35 cellular contexts compared by ENCODE assay signal in the genomic region with DNA sequence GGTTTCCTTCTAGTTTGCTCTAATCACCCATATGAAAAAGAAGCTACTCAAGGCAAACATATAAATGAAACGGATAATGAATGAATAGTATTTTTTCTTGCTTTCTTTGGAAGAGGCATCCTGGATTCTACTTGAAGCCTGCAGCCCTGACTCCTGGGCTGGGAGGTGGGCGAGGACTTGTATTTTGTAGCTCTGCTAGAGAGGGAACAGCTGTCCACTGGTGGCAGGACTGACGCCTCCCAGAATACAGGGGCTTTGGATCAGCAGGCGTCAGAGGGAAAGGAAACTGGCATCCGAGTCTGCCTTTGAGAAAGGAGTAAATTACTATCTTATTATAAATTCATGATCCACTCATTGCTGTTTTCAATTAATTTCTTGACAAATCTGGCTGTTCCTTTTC. TPM values are rescaled to one million over a fixed set of nuclear protein-coding genes. Genes with fewer than 3 reads are reported as not detected.
DNase-seq lines count a peak whose midpoint lies in the region; ATAC-seq and TF ChIP-seq lines count a peak whose summit lies in the region.
"Had no signal": no experiment of that assay in that cellular context is flagged by ENCODE, and none has a peak within 500 bp of the region (broad histone marks: within the 10 kb centered on the region; RNA-seq: fewer than 3 reads in every experiment).

No MANE protein-coding gene starts in this region.

- no peaks in the 10 kb centered on the region for H4K20me1 ChIP-seq in smooth muscle cell (ENCODE audit: low read depth)

- peaks cover 7% of the 10 kb centered on the region for H3K9me3 ChIP-seq in adipocyte (ENCODE audit: control insufficient read depth, low read length)
- no peaks in the 10 kb centered on the region for H3K9me3 ChIP-seq in right cardiac atrium (ENCODE audit: control insufficient read depth, low read length)
- H3K9me3 ChIP-seq in smooth muscle cell (replicated peaks; ENCODE audit: low read depth): no peaks in the 10 kb centered on the region
- H3K9me3 ChIP-seq: Caco-2, HAP-1, right lobe of liver, SK-N-SH, upper lobe of left lung had no signal

- H3K27ac Mint-ChIP-seq in Calu3 (ENCODE audit: unreplicated experiment): no peak overlapping the region
- H3K27ac Mint-ChIP-seq: activated CD4-positive, alpha-beta memory T cell treated with anti-CD3 and anti-CD28 coated beads, Interleukin-2, amount 10 ng/mL, durations not matched to agents 7 days and 5 days; activated T-helper 1 cell treated with anti-CD3 and anti-CD28 coated beads, Interleukin-12 subunit alpha, Interleukin-12 subunit beta, Interleukin-2, Interleukin-4 antibody, amounts not matched to agents 30 ng/mL and 10 ng/mL and 1 ng/mL, durations not matched to agents 14 hours and 24 hours and 36 hours; memory B cell; stimulated activated effector memory CD8-positive, alpha-beta T cell treated with anti-CD3 and anti-CD28 coated beads, Interleukin-12 subunit alpha, Interleukin-12 subunit beta, amount 100 ng/mL, for 72 hours; T-helper 17 cell had no signal

- no peak overlapping the region for H3K4me2 ChIP-seq in smooth muscle cell
- H3K4me2 ChIP-seq: SK-N-SH had no signal

- DNase-seq in DMS 273 (lab: John Stamatoyannopoulos, UW; ENCODE audit: unreplicated experiment): peak; percentile 26
- no peak for DNase-seq in DMS 273 treated with DMSO at 0.1 percent for 48 hours (lab: John Stamatoyannopoulos, UW)
- no peak for DNase-seq in adipocyte (ENCODE audit: low read depth)
- no peak for DNase-seq in right cardiac atrium
- DNase-seq in smooth muscle cell (lab: John Stamatoyannopoulos, UW; ENCODE audit: unreplicated experiment): no peak
- DNase-seq in Calu3: no peak
- DNase-seq in DMS153 treated with DMSO at 0.1 percent for 48 hours (lab: John Stamatoyannopoulos, UW; ENCODE audit: unreplicated experiment): no peak
- DNase-seq: activated CD4-positive, alpha-beta memory T cell treated with anti-CD3 and anti-CD28 coated beads, Interleukin-2, amount 10 ng/mL, durations not matched to agents 7 days and 5 days; activated CD4-positive, alpha-beta T cell treated with anti-CD3 and anti-CD28 coated beads for 1 hour; activated CD8-positive, alpha-beta memory T cell treated with anti-CD3 and anti-CD28 coated beads, Interleukin-2, amount 50 U/mL, for 4 hours; activated naive CD4-positive, alpha-beta T cell treated with Interleukin-2 at 50 U/mL for 16 hours; Caco-2; DND-41; effector CD4-positive, alpha-beta T cell; left colon; NCI-H1436; NCI-H2081; NCI-H226; NCI-H774; right lobe of liver; SK-N-SH; stimulated activated CD4-positive, alpha-beta T cell treated with anti-CD3 and anti-CD28 coated beads, Interleukin-15, amount 100 ng/mL, for 24 hours; T-helper 17 cell had no signal

- WGBS in right cardiac atrium: 57% methylated on average over 5 of the region's 5 CpGs
- whole genome bisulfite sequencing in smooth muscle cell (ENCODE audit: low lambda C conversion rate): 78% methylated on average over 5 of the region's 5 CpGs

- H3K9me3 Mint-ChIP-seq in Calu3 (ENCODE audit: low read depth, unreplicated experiment): no peaks in the 10 kb centered on the region
- H3K9me3 Mint-ChIP-seq: activated CD4-positive, alpha-beta memory T cell treated with anti-CD3 and anti-CD28 coated beads, Interleukin-2, amount 10 ng/mL, durations not matched to agents 7 days and 5 days; activated T-helper 1 cell treated with anti-CD3 and anti-CD28 coated beads, Interleukin-12 subunit alpha, Interleukin-12 subunit beta, Interleukin-2, Interleukin-4 antibody, amounts not matched to agents 30 ng/mL and 10 ng/mL and 1 ng/mL, durations not matched to agents 14 hours and 24 hours and 36 hours; neural crest cell; stimulated activated effector memory CD8-positive, alpha-beta T cell treated with anti-CD3 and anti-CD28 coated beads, Interleukin-12 subunit alpha, Interleukin-12 subunit beta, amount 100 ng/mL, for 72 hours had no signal

- H3K79me2 ChIP-seq in smooth muscle cell (ENCODE audit: low read depth): no peaks in the 10 kb centered on the region

- no peaks in the 10 kb centered on the region for H3K4me1 Mint-ChIP-seq in Calu3 (ENCODE audit: low read depth, unreplicated experiment)
- H3K4me1 Mint-ChIP-seq: memory B cell; neural crest cell; stimulated activated effector memory CD8-positive, alpha-beta T cell treated with anti-CD3 and anti-CD28 coated beads, Interleukin-12 subunit alpha, Interleukin-12 subunit beta, amount 100 ng/mL, for 72 hours had no signal

- H3K9ac ChIP-seq in adipocyte (ENCODE audit: low read length) (peak overlapping the region; percentile 79), smooth muscle cell (ENCODE audit: low read depth) (no peak overlapping the region)
- H3K9ac ChIP-seq: SK-N-SH had no signal

- H2AFZ ChIP-seq in smooth muscle cell (ENCODE audit: low read depth): peak overlapping the region; percentile 38

- ATAC-seq in right cardiac atrium (peak; percentile 34 to 44), HG02884 (IDR thresholded peaks at IDR 0.05; ENCODE audit: unreplicated experiment) (no peak)
- ATAC-seq: HepG2; left colon; right lobe of liver; stimulated activated effector memory CD8-positive, alpha-beta T cell treated with anti-CD3 and anti-CD28 coated beads, Interleukin-12 subunit alpha, Interleukin-12 subunit beta, amount 100 ng/mL, for 72 hours; T-helper 17 cell had no signal

- intact Hi-C loops in right cardiac atrium (cut with DNase I) (no loop called here), Calu3 (cut with micrococcal nuclease; ENCODE audit: unreplicated experiment) (no loop called here)

- H3K27me3 Mint-ChIP-seq in Calu3 (ENCODE audit: unreplicated experiment): peaks cover 25% of the 10 kb centered on the region

- no peaks in the 10 kb centered on the region for H3F3A ChIP-seq in smooth muscle cell (ENCODE audit: low read depth)

- no peak for TF ChIP-seq CTCF in smooth muscle cell (IDR thresholded peaks at IDR 0.05; ENCODE audit: borderline replicate concordance, insufficient read depth, poor library complexity, severe bottlenecking)
- no peak for TF ChIP-seq CTCF in Calu3 (IDR thresholded peaks at IDR 0.05; ENCODE audit: unreplicated experiment)

- H3K27ac ChIP-seq in right cardiac atrium (ENCODE audit: low read length) (peak overlapping the region; percentile 54), smooth muscle cell (ENCODE audit: low read depth) (peak overlapping the region; percentile 4)
- H3K27ac ChIP-seq: 22Rv1, C4-2B, right lobe of liver had no signal

- CTCF ChIA-PET in Calu3 (lab: Charles Lee): no interaction called here

- no peak overlapping the region for H3K4me3 Mint-ChIP-seq in Calu3 (ENCODE audit: low read depth, unreplicated experiment)
- H3K4me3 Mint-ChIP-seq: activated CD4-positive, alpha-beta memory T cell treated with anti-CD3 and anti-CD28 coated beads, Interleukin-2, amount 10 ng/mL, durations not matched to agents 7 days and 5 days; activated T-helper 1 cell treated with anti-CD3 and anti-CD28 coated beads, Interleukin-12 subunit alpha, Interleukin-12 subunit beta, Interleukin-2, Interleukin-4 antibody, amounts not matched to agents 30 ng/mL and 10 ng/mL and 1 ng/mL, durations not matched to agents 14 hours and 24 hours and 36 hours; memory B cell; neural crest cell; stimulated activated effector memory CD8-positive, alpha-beta T cell treated with anti-CD3 and anti-CD28 coated beads, Interleukin-12 subunit alpha, Interleukin-12 subunit beta, amount 100 ng/mL, for 72 hours; T-helper 17 cell had no signal

- H3K36me3 ChIP-seq in adipocyte (ENCODE audit: control insufficient read depth, insufficient read depth, low read length, severe bottlenecking): no peaks in the 10 kb centered on the region
- no peaks in the 10 kb centered on the region for H3K36me3 ChIP-seq in smooth muscle cell (ENCODE audit: low read depth)
- H3K36me3 ChIP-seq: HAP-1, right lobe of liver, upper lobe of left lung had no signal

- peak overlapping the region; percentile 19 for H3K4me3 ChIP-seq in adipocyte (ENCODE audit: low read length)
- no peak overlapping the region for H3K4me3 ChIP-seq in right cardiac atrium (ENCODE audit: low read length)
- no peak overlapping the region for H3K4me3 ChIP-seq in smooth muscle cell
- H3K4me3 ChIP-seq: HAP-1, right lobe of liver, upper lobe of left lung had no signal

- BruUV-seq in Calu3 (replicated peaks; lab: Mats Ljungman, UMichigan): no TSS peak

- peaks cover 7% of the 10 kb centered on the region for H3K27me3 ChIP-seq in adipocyte (replicated peaks; ENCODE audit: control insufficient read depth, insufficient read depth, low read length)
- no peaks in the 10 kb centered on the region for H3K27me3 ChIP-seq in right cardiac atrium (ENCODE audit: control insufficient read depth, insufficient read depth)
- no peaks in the 10 kb centered on the region for H3K27me3 ChIP-seq in smooth muscle cell (ENCODE audit: low read depth)
- H3K27me3 ChIP-seq: right lobe of liver, upper lobe of left lung had no signal

- H3K36me3 Mint-ChIP-seq in Calu3 (ENCODE audit: insufficient read depth, unreplicated experiment): no peaks in the 10 kb centered on the region
- H3K36me3 Mint-ChIP-seq: stimulated activated effector memory CD8-positive, alpha-beta T cell treated with anti-CD3 and anti-CD28 coated beads, Interleukin-12 subunit alpha, Interleukin-12 subunit beta, amount 100 ng/mL, for 72 hours had no signal

- H3K4me1 ChIP-seq in adipocyte (ENCODE audit: control insufficient read depth, insufficient read depth, low read length): peaks cover 58% of the 10 kb centered on the region
- peaks cover 9% of the 10 kb centered on the region for H3K4me1 ChIP-seq in right cardiac atrium (ENCODE audit: control insufficient read depth, insufficient read depth, low read length)
- peaks cover 5% of the 10 kb centered on the region for H3K4me1 ChIP-seq in smooth muscle cell (ENCODE audit: low read depth)
- H3K4me1 ChIP-seq: Caco-2, HAP-1 had no signal

RNA-seq across cellular contexts. Expression of a gene that starts 17.7 kb away (rescaled TPM):
- total RNA-seq in right cardiac atrium (100 to 1,000 TPM; 185 to 236 (median 207) TPM), smooth muscle cell (72.7 and 81.1 TPM in 2 replicates), Calu3 (2022) (85.6 and 87.4 TPM in 2 replicates)
- polyA plus RNA-seq in right cardiac atrium (549 TPM), smooth muscle cell (150 and 175 TPM in 2 replicates)

RNA-seq across cellular contexts. Expression of a gene that starts 25.8 kb away (rescaled TPM):
- 1 to 10 TPM in 1 of 4 donors, under 1 TPM in 1, not detected in 2; 0.93 to 1.3 TPM for total RNA-seq in right cardiac atrium
- 2.6 TPM for polyA plus RNA-seq in right cardiac atrium
- total RNA-seq in smooth muscle cell: 43.0 and 45.2 TPM in 2 replicates
- 66.2 and 69.5 TPM in 2 replicates for polyA plus RNA-seq in smooth muscle cell
- total RNA-seq in Calu3 (2022): not detected in 2 replicates
- total RNA-seq: activated CD4-positive, alpha-beta memory T cell treated with anti-CD3 and anti-CD28 coated beads, Interleukin-2, amount 10 ng/mL, durations not matched to agents 7 days and 5 days; activated T-helper 1 cell treated with anti-CD3 and anti-CD28 coated beads, Interleukin-12 subunit alpha, Interleukin-12 subunit beta, Interleukin-2, Interleukin-4 antibody, amounts not matched to agents 30 ng/mL and 10 ng/mL and 1 ng/mL, durations not matched to agents 14 hours and 24 hours and 36 hours; Caco-2; fibroblast of lung; HepG2; left colon; neural crest cell; OCI-LY7; right lobe of liver; T-helper 17 cell had no signal
- polyA plus RNA-seq: fibroblast of lung, SK-N-SH had no signal

RNA-seq across cellular contexts. Expression of a gene that starts 34.4 kb away (rescaled TPM):
- total RNA-seq in right cardiac atrium (1 to 10 TPM; 4.6 to 7.3 (median 6.4) TPM), smooth muscle cell (11.6 and 16.5 TPM in 2 replicates), Calu3 (2022) (0.83 and 1.2 TPM in 2 replicates)
- polyA plus RNA-seq in right cardiac atrium (3.0 TPM), smooth muscle cell (6.5 and 7.7 TPM in 2 replicates)

Comparison
In these comparisons a context has a peak if more than half of its experiments do, and no peak if none do; other contexts are left out.
1. RNA of a gene that starts 25.8 kb away (total RNA-seq): 43.0 to 45.2 TPM in smooth muscle cell; 0.93 to 1.3 TPM in right cardiac atrium and not detected in Calu3; every median in the first group is over 10 times any median in the second.